ENCODE assay signal across 1 cellular context in genomic region chr6:91477688-91478087, GRCh38.
TF ChIP-seq lines count a peak whose summit lies in the region.

No MANE protein-coding gene starts in this region.

TF ChIP-seq in GM12878, 131 proteins besides CTCF, POLR2A, EP300 and RAD21:
- TF ChIP-seq, protein P1, sequence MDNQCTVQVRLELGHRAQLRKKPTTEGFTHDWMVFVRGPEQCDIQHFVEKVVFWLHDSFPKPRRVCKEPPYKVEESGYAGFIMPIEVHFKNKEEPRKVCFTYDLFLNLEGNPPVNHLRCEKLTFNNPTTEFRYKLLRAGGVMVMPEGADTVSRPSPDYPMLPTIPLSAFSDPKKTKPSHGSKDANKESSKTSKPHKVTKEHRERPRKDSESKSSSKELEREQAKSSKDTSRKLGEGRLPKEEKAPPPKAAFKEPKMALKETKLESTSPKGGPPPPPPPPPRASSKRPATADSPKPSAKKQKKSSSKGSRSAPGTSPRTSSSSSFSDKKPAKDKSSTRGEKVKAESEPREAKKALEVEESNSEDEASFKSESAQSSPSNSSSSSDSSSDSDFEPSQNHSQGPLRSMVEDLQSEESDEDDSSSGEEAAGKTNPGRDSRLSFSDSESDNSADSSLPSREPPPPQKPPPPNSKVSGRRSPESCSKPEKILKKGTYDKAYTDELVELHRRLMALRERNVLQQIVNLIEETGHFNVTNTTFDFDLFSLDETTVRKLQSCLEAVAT (IDR thresholded peaks at IDR 0.05) = peak; percentile 93
- TF ChIP-seq, protein P2, sequence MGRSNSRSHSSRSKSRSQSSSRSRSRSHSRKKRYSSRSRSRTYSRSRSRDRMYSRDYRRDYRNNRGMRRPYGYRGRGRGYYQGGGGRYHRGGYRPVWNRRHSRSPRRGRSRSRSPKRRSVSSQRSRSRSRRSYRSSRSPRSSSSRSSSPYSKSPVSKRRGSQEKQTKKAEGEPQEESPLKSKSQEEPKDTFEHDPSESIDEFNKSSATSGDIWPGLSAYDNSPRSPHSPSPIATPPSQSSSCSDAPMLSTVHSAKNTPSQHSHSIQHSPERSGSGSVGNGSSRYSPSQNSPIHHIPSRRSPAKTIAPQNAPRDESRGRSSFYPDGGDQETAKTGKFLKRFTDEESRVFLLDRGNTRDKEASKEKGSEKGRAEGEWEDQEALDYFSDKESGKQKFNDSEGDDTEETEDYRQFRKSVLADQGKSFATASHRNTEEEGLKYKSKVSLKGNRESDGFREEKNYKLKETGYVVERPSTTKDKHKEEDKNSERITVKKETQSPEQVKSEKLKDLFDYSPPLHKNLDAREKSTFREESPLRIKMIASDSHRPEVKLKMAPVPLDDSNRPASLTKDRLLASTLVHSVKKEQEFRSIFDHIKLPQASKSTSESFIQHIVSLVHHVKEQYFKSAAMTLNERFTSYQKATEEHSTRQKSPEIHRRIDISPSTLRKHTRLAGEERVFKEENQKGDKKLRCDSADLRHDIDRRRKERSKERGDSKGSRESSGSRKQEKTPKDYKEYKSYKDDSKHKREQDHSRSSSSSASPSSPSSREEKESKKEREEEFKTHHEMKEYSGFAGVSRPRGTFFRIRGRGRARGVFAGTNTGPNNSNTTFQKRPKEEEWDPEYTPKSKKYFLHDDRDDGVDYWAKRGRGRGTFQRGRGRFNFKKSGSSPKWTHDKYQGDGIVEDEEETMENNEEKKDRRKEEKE (IDR thresholded peaks at IDR 0.05) = no peak
- TF ChIP-seq CBFB (IDR thresholded peaks at IDR 0.05; ENCODE audit: low read depth) (no peak), SMAD5 (IDR thresholded peaks at IDR 0.05; ENCODE audit: low read depth) (no peak), USF1 (IDR thresholded peaks at IDR 0.05; ENCODE audit: borderline replicate concordance, extremely low read length, insufficient read depth, low read depth, low read length) (no peak), SP1 (IDR thresholded peaks at IDR 0.05; ENCODE audit: low read depth, low read length) (no peak)
